20 cellular contexts compared by ENCODE assay signal in the genomic region with DNA sequence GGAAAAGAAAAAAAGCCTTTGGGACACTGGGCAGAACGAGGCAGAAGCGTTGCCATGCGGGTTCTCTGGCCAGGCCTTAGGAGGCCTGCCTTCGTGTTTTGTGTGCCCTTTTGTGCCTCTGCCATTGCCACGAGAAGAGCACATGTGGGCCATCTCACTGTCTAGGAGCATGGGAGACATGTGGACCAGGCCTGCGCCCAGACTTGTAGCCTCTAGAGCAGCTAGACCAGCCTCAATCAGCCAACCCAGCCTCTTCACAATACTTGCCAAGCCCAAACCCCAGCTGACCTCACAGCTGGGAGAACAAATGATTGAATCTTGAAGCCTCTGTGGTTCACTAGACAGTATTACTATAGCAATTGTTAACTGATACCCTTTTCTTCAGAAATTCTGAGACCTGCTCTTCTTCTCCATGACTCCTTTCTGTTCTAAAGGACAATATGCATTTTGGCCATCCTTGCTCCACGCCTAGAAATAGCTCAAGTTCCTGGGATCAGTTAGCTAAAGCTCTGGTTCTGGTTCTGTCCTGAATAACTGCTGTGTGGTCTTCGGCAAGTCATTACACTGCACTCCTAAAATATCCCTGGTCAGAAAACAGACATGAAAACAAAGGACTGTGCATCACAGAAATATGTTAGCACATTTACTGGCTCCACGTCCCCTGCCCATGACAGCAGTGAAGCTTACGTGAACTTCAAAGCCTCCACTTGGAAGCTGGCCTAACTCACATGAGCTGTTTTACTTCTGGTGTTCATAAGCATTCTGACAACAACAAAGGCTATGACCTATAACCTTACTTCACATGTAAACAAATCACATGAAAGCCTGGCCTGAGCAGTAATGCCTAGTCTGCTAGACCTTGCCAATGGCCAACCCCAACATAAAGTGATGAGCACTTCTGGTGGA.
A peak's percentile ranks its signal among the peaks of the same experiment; 100 is the strongest.
DNase-seq lines count a peak whose midpoint lies in the region; ATAC-seq and TF ChIP-seq lines count a peak whose summit lies in the region.
"Had no signal": no experiment of that assay in that cellular context is flagged by ENCODE, and none has a peak within 500 bp of the region (broad histone marks: within the 10 kb centered on the region; RNA-seq: fewer than 3 reads in every experiment).

No MANE protein-coding gene starts in this region.

- H3K4me3 Mint-ChIP-seq in progenitor cell of endocrine pancreas (ENCODE audit: low read depth), result no peak overlapping the region
- H3K4me3 Mint-ChIP-seq: effector memory CD8-positive, alpha-beta T cell had no signal

- no peaks in the 10 kb centered on the region for H3K9me3 Mint-ChIP-seq in progenitor cell of endocrine pancreas (ENCODE audit: low read depth)
- H3K9me3 Mint-ChIP-seq: effector memory CD8-positive, alpha-beta T cell had no signal

- TF ChIP-seq POLR2A in esophagus muscularis mucosa (IDR thresholded peaks at IDR 0.05; ENCODE audit: low read depth) (no peak), tibial nerve (IDR thresholded peaks at IDR 0.05) (no peak)

- H3K36me3 Mint-ChIP-seq in progenitor cell of endocrine pancreas (ENCODE audit: insufficient read depth), result peaks cover 7% of the 10 kb centered on the region

- H3K27ac ChIP-seq in HEK293 (ENCODE audit: extremely low read depth, low read depth, low read length) (no peak overlapping the region), esophagus muscularis mucosa (replicated peaks in 1 of 4) (peak overlapping the region; percentile 34 to 71 (median 62)), tibial nerve (peak overlapping the region in 2 of 4 donors; percentile 15 to 50)
- H3K27ac ChIP-seq: left lung, Peyer's patch, SK-N-MC had no signal

- CTCF ChIA-PET in HEK293 (lab: Yijun Ruan, JAX), result interaction anchor here (0.5 kb wide), 1 partner anchor 96 kb away, joined by 3 read pairs; no protein-coding TSS in a partner anchor

- H3K27ac Mint-ChIP-seq in progenitor cell of endocrine pancreas, result peak overlapping the region; percentile 58

- H3K4me1 ChIP-seq in HEK293 (ENCODE audit: control insufficient read depth, insufficient read depth, low read length) (no peaks in the 10 kb centered on the region), esophagus muscularis mucosa (peaks cover 9 to 16% (median 14%) of the 10 kb centered on the region in 4 donors), tibial nerve (no peaks in the 10 kb centered on the region)
- H3K4me1 ChIP-seq: left lung had no signal

- peak; percentile 54 for ATAC-seq in left lobe of liver
- ATAC-seq in GM21825 (IDR thresholded peaks at IDR 0.05; ENCODE audit: unreplicated experiment), result no peak
- ATAC-seq: effector memory CD8-positive, alpha-beta T cell; left lung had no signal

- no peaks in the 10 kb centered on the region for H3K9me3 ChIP-seq in HEK293 (ENCODE audit: control insufficient read depth, insufficient read depth, low read depth, low read length)
- H3K9me3 ChIP-seq in esophagus muscularis mucosa, result no peaks in the 10 kb centered on the region
- H3K9me3 ChIP-seq in tibial nerve, result no peaks in the 10 kb centered on the region
- H3K9me3 ChIP-seq: left lung, Peyer's patch had no signal

- POLR2A ChIA-PET in HEK293 (lab: Yijun Ruan, JAX), result interaction anchor here (0.5 to 0.7 kb wide), 2 partner anchors 9 to 60 kb away, joined by 5 to 6 read pairs; no protein-coding TSS in a partner anchor

- 70% methylated on average over 10 of the region's 10 CpGs for WGBS in esophagus muscularis mucosa
- 76 to 78% methylated on average over 10 of the region's 10 CpGs for WGBS in tibial nerve, 2 donors

- H3K27me3 Mint-ChIP-seq in progenitor cell of endocrine pancreas, result no peaks in the 10 kb centered on the region

- no peak for TF ChIP-seq CTCF in HEK293 (tag by site-specific recombination; IDR thresholded peaks at IDR 0.05)
- TF ChIP-seq CTCF in esophagus muscularis mucosa (IDR thresholded peaks at IDR 0.05), result no peak
- TF ChIP-seq CTCF in progenitor cell of endocrine pancreas (IDR thresholded peaks at IDR 0.05; ENCODE audit: unreplicated experiment), result no peak
- no peak for TF ChIP-seq CTCF in tibial nerve (IDR thresholded peaks at IDR 0.05)

- H3K27me3 ChIP-seq in esophagus muscularis mucosa (no peaks in the 10 kb centered on the region), tibial nerve (no peaks in the 10 kb centered on the region)
- H3K27me3 ChIP-seq: left lung, Peyer's patch had no signal

- H3K36me3 ChIP-seq in HEK293 (ENCODE audit: control insufficient read depth in 2 of 2, insufficient read depth in 1 of 2, low read length in 2 of 2) (no peaks in the 10 kb centered on the region), esophagus muscularis mucosa (peaks cover 9 to 39% (median 30%) of the 10 kb centered on the region in 4 donors), tibial nerve (peaks cover 0 to 27% (median 0%) of the 10 kb centered on the region in 3 donors)
- H3K36me3 ChIP-seq: left lung, Peyer's patch had no signal

- TF ChIP-seq EP300 in esophagus muscularis mucosa (IDR thresholded peaks at IDR 0.05) (no peak), tibial nerve (IDR thresholded peaks at IDR 0.05) (no peak)

- intact Hi-C loops in esophagus muscularis mucosa (cut with DNase I), result no loop called here

- DNase-seq in esophagus muscularis mucosa (ENCODE audit: extremely low spot score), result peak; percentile 90
- no peak for DNase-seq in left lobe of liver (ENCODE audit: low spot score)
- no peak for DNase-seq in progenitor cell of endocrine pancreas (ENCODE audit: low spot score, unreplicated experiment)
- no peak for DNase-seq in stimulated activated CD4-positive, alpha-beta T cell treated with anti-CD3 and anti-CD28 coated beads, Interleukin-2, amount 100 ng/mL, for 48 hours
- DNase-seq in tibial nerve (ENCODE audit: low spot score in 2 of 2), result no peak
- DNase-seq in activated CD8-positive, alpha-beta memory T cell treated with anti-CD3 and anti-CD28 coated beads for 24 hours, result no peak
- DNase-seq: activated CD4-positive, alpha-beta T cell treated with anti-CD3 and anti-CD28 coated beads, Interleukin-2, amount 50 U/mL, for 48 hours; C1 segment of cervical spinal cord; effector memory CD8-positive, alpha-beta T cell; head of caudate nucleus; left lung; NCI-H1092; NCI-H2081 treated with DMSO at 0.1 percent for 48 hours; NK-92 treated with Interleukin-12 subunit alpha and Interleukin-12 subunit beta, amount 100 ng/mL, for 24 hours; Peyer's patch; stimulated activated CD4-positive, alpha-beta T cell treated with anti-CD3 and anti-CD28 coated beads, Interleukin-15, amount 100 ng/mL, for 24 hours; stimulated activated CD8-positive, alpha-beta memory T cell treated with anti-CD3 and anti-CD28 coated beads, Interleukin-4, amount 100 ng/mL, for 48 hours had no signal

- H3K4me1 Mint-ChIP-seq in progenitor cell of endocrine pancreas (ENCODE audit: low read depth), result peaks cover 14% of the 10 kb centered on the region

- no peak overlapping the region for H3K4me3 ChIP-seq in HEK293 (ENCODE audit: low read depth, low read length)
- no peak overlapping the region for H3K4me3 ChIP-seq in esophagus muscularis mucosa
- no peak overlapping the region for H3K4me3 ChIP-seq in tibial nerve
- H3K4me3 ChIP-seq: left lung, Peyer's patch, SK-N-MC had no signal

TF ChIP-seq in HEK293, 187 proteins besides CTCF, POLR2A, EP300 and RAD21:
- TF ChIP-seq, protein P1, sequence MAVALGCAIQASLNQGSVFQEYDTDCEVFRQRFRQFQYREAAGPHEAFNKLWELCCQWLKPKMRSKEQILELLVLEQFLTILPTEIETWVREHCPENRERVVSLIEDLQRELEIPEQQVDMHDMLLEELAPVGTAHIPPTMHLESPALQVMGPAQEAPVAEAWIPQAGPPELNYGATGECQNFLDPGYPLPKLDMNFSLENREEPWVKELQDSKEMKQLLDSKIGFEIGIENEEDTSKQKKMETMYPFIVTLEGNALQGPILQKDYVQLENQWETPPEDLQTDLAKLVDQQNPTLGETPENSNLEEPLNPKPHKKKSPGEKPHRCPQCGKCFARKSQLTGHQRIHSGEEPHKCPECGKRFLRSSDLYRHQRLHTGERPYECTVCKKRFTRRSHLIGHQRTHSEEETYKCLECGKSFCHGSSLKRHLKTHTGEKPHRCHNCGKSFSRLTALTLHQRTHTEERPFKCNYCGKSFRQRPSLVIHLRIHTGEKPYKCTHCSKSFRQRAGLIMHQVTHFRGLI (tag by site-specific recombination; IDR thresholded peaks at IDR 0.05), result no peak
- TF ChIP-seq ZNF791 (tag by site-specific recombination; IDR thresholded peaks at IDR 0.05) (no peak), TRIM28 (IDR thresholded peaks at IDR 0.05; ENCODE audit: borderline replicate concordance, low read length) (0 out of 2 replicates have a peak, but pooled peaks have one; percentile 28)
- TF ChIP-seq, protein P2, sequence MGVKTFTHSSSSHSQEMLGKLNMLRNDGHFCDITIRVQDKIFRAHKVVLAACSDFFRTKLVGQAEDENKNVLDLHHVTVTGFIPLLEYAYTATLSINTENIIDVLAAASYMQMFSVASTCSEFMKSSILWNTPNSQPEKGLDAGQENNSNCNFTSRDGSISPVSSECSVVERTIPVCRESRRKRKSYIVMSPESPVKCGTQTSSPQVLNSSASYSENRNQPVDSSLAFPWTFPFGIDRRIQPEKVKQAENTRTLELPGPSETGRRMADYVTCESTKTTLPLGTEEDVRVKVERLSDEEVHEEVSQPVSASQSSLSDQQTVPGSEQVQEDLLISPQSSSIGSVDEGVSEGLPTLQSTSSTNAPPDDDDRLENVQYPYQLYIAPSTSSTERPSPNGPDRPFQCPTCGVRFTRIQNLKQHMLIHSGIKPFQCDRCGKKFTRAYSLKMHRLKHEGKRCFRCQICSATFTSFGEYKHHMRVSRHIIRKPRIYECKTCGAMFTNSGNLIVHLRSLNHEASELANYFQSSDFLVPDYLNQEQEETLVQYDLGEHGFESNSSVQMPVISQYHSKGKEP (tag by site-specific recombination; IDR thresholded peaks at IDR 0.05), result no peak
